Comparison of ENCODE assay signal across 23 cellular contexts in genomic region chr1:197341626-197342025, GRCh38.
"Had no signal": no experiment of that assay in that cellular context is flagged by ENCODE, and none has a peak within 500 bp of the region (broad histone marks: within the 10 kb centered on the region; RNA-seq: fewer than 3 reads in every experiment).

No MANE protein-coding gene starts in this region.

- H3K27ac ChIP-seq: esophagus squamous epithelium, neural progenitor cell, parathyroid adenoma, suprapubic skin, transverse colon, upper lobe of right lung, uterus had no signal

- H3K36me3 ChIP-seq: esophagus squamous epithelium, neural progenitor cell, suprapubic skin, transverse colon, upper lobe of right lung, uterus had no signal

- H3K4me3 ChIP-seq: esophagus squamous epithelium, mucosa of descending colon, neural progenitor cell, smooth muscle cell, suprapubic skin, transverse colon, upper lobe of right lung, uterus had no signal

- H3K27me3 ChIP-seq: neural progenitor cell, suprapubic skin, transverse colon, upper lobe of right lung, uterus had no signal

- ATAC-seq: effector memory CD8-positive, alpha-beta T cell; left lobe of liver; mucosa of descending colon; natural killer cell treated with Interleukin-12 subunit alpha and Interleukin-12 subunit beta and Interleukin-15 and Interleukin-18, amount 100 ng/mL, for 72 hours; sciatic nerve; stimulated activated naive CD8-positive, alpha-beta T cell treated with anti-CD3 and anti-CD28 coated beads, Interleukin-15, amount 100 ng/mL, for 72 hours; upper lobe of right lung had no signal

- H3K9me3 ChIP-seq: esophagus squamous epithelium, mucosa of descending colon, suprapubic skin, transverse colon, upper lobe of right lung, uterus had no signal

- DNase-seq: cortex of kidney; effector memory CD8-positive, alpha-beta T cell; erythroblast; esophagus squamous epithelium; kidney; mesenchymal stem cell; mucosa of descending colon; naive B cell; stimulated activated CD4-positive, alpha-beta T cell treated with anti-CD3 and anti-CD28 coated beads, Interleukin-12 subunit alpha, Interleukin-12 subunit beta, amount 100 ng/mL, for 4 hours; stimulated activated CD4-positive, alpha-beta T cell treated with anti-CD3 and anti-CD28 coated beads, Interleukin-1b, Interleukin-23, amount 100 ng/mL, for 48 hours; stimulated activated CD4-positive, alpha-beta T cell treated with anti-CD3 and anti-CD28 coated beads, Interleukin-4, amount 100 ng/mL, for 1 hour; stimulated activated CD8-positive, alpha-beta memory T cell treated with anti-CD3 and anti-CD28 coated beads, Interleukin-4, amount 100 ng/mL, for 48 hours; stimulated activated naive CD8-positive, alpha-beta T cell treated with anti-CD3 and anti-CD28 coated beads, Interleukin-15, amount 100 ng/mL, for 72 hours; transverse colon; upper lobe of right lung; uterus had no signal

- H3K4me1 ChIP-seq: esophagus squamous epithelium, neural progenitor cell, parathyroid adenoma, suprapubic skin, transverse colon, upper lobe of right lung, uterus had no signal
